15 cellular contexts compared by ENCODE assay signal in the genomic region with DNA sequence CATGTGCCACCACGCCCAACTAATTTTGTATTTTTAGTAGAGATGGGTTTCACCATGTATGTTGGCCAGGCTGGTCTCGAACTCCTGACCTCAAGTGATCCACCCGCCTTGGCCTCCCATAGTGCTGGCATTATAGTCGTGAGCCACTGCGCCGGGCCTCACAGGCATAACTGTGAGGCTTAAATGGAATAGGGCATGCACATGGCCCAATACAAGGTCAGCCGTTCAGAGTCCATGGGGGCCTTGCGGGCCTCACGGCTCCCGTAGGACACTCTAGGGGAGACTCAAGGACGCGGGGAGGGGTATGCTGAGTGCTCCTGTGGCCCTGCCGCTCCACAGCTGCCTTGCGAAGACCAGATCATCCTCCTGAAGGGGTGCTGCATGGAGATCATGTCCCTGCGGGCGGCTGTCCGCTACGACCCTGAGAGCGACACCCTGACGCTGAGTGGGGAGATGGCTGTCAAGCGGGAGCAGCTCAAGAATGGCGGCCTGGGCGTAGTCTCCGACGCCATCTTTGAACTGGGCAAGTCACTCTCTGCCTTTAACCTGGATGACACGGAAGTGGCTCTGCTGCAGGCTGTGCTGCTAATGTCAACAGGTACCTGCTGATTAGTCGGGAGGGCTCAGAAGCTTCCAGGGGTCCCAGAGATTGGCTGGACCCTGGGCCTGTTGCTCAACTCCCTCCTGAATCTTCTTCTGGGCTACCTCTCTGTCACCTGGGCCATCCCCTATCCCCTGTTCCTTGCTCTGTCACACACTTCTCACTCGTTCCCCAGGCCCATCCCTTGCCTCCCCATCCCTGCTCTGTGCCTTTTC. TPM values are rescaled to one million over a fixed set of nuclear protein-coding genes. Genes with fewer than 3 reads are reported as not detected.
DNase-seq lines count a peak whose midpoint lies in the region; ATAC-seq and TF ChIP-seq lines count a peak whose summit lies in the region.
"Had no signal": no experiment of that assay in that cellular context is flagged by ENCODE, and none has a peak within 500 bp of the region (broad histone marks: within the 10 kb centered on the region; RNA-seq: fewer than 3 reads in every experiment).

No MANE protein-coding gene starts in this region.

- CTCF ChIA-PET in RWPE1 (lab: Yijun Ruan, JAX): interaction anchor here (0.6 kb wide), 1 partner anchor 48 kb away, joined by 4 read pairs; no protein-coding TSS in a partner anchor

- H3K27me3 ChIP-seq in H7 (ENCODE audit: control insufficient read depth, insufficient read depth, low read length) (no peaks in the 10 kb centered on the region), upper lobe of right lung (no peaks in the 10 kb centered on the region)
- H3K27me3 ChIP-seq: cardiac muscle cell, esophagus squamous epithelium, SJSA1 had no signal

- H3K4me1 ChIP-seq in upper lobe of right lung: peaks cover 6% of the 10 kb centered on the region
- H3K4me1 ChIP-seq: SJSA1 had no signal

- peaks cover 44% of the 10 kb centered on the region for H3K36me3 Mint-ChIP-seq in nephron (ENCODE audit: low read depth)
- no peaks in the 10 kb centered on the region for H3K36me3 Mint-ChIP-seq in natural killer cell treated with Interleukin-12 subunit alpha and Interleukin-12 subunit beta and Interleukin-15 and Interleukin-18, amount 100 ng/mL, for 72 hours

- no peak for ATAC-seq in upper lobe of right lung
- no peak for ATAC-seq in natural killer cell treated with Interleukin-12 subunit alpha and Interleukin-12 subunit beta and Interleukin-15 and Interleukin-18, amount 100 ng/mL, for 72 hours

- no peak for TF ChIP-seq CTCF in RWPE1 (conservative IDR thresholded peaks at IDR 0.05; ENCODE audit: low read depth)
- TF ChIP-seq CTCF in nephron (IDR thresholded peaks at IDR 0.05; ENCODE audit: unreplicated experiment in 3 of 3): no peak
- no peak for TF ChIP-seq CTCF in upper lobe of right lung (IDR thresholded peaks at IDR 0.05)

- intact Hi-C loops in upper lobe of right lung (cut with DNase I): no loop called here

- no peaks in the 10 kb centered on the region for H3K27me3 Mint-ChIP-seq in nephron (ENCODE audit: low read depth)
- H3K27me3 Mint-ChIP-seq in natural killer cell treated with Interleukin-12 subunit alpha and Interleukin-12 subunit beta and Interleukin-15 and Interleukin-18, amount 100 ng/mL, for 72 hours: no peaks in the 10 kb centered on the region

- H3K4me1 Mint-ChIP-seq in nephron: peaks cover 37% of the 10 kb centered on the region
- H3K4me1 Mint-ChIP-seq in natural killer cell treated with Interleukin-12 subunit alpha and Interleukin-12 subunit beta and Interleukin-15 and Interleukin-18, amount 100 ng/mL, for 72 hours (ENCODE audit: low read depth in 2 of 2): peaks cover 4 to 6% of the 10 kb centered on the region in 2 donors

- H3K9me3 ChIP-seq in upper lobe of right lung: no peaks in the 10 kb centered on the region
- H3K9me3 ChIP-seq: esophagus squamous epithelium, SJSA1 had no signal

- H3K4me3 Mint-ChIP-seq in nephron: peak overlapping the region in 2 of 3 experiments; percentile 46 to 64
- no peak overlapping the region for H3K4me3 Mint-ChIP-seq in natural killer cell treated with Interleukin-12 subunit alpha and Interleukin-12 subunit beta and Interleukin-15 and Interleukin-18, amount 100 ng/mL, for 72 hours

- H3K36me3 ChIP-seq in H7 (replicated peaks; ENCODE audit: control insufficient read depth, insufficient read depth, low read length): peaks cover 7% of the 10 kb centered on the region
- peaks cover 74% of the 10 kb centered on the region for H3K36me3 ChIP-seq in upper lobe of right lung

- DNase-seq in H7 (peak; percentile 45), RWPE1 (ENCODE audit: low spot score) (no peak), upper lobe of right lung (no peak), NCI-H524 (lab: John Stamatoyannopoulos, UW) (no peak)
- no peak for DNase-seq in natural killer cell treated with Interleukin-12 subunit alpha and Interleukin-12 subunit beta and Interleukin-15 and Interleukin-18, amount 100 ng/mL, for 72 hours (ENCODE audit: low spot score)
- DNase-seq: esophagus squamous epithelium; head of caudate nucleus; NCI-H1694; PC-9; stimulated activated CD4-positive, alpha-beta T cell treated with anti-CD3 and anti-CD28 coated beads, Interleukin-2, amount 100 ng/mL, for 24 hours; T-helper 9 cell had no signal

- no peaks in the 10 kb centered on the region for H3K9me3 Mint-ChIP-seq in nephron
- no peaks in the 10 kb centered on the region for H3K9me3 Mint-ChIP-seq in natural killer cell treated with Interleukin-12 subunit alpha and Interleukin-12 subunit beta and Interleukin-15 and Interleukin-18, amount 100 ng/mL, for 72 hours
- H3K9me3 Mint-ChIP-seq: activated T-helper 2 cell treated with anti-CD3 and anti-CD28 coated beads, Interferon-gamma antibody, Interleukin-2, Interleukin-4, amounts not matched to agents 10 μg/mL and 5 μg/mL and 100 μg/mL, durations not matched to agents 14 hours and 24 hours and 36 hours had no signal

- peak overlapping the region; percentile 86 to 97 (median 87) for H3K27ac Mint-ChIP-seq in nephron
- H3K27ac Mint-ChIP-seq in natural killer cell treated with Interleukin-12 subunit alpha and Interleukin-12 subunit beta and Interleukin-15 and Interleukin-18, amount 100 ng/mL, for 72 hours: peak overlapping the region in 1 of 2 donors; percentile 72
- H3K27ac Mint-ChIP-seq: activated T-helper 2 cell treated with anti-CD3 and anti-CD28 coated beads, Interferon-gamma antibody, Interleukin-2, Interleukin-4, amounts not matched to agents 10 μg/mL and 5 μg/mL and 100 μg/mL, durations not matched to agents 14 hours and 24 hours and 36 hours had no signal

- H3K4me3 ChIP-seq in H7 (ENCODE audit: insufficient read depth, low read depth, low read length): no peak overlapping the region
- no peak overlapping the region for H3K4me3 ChIP-seq in upper lobe of right lung
- H3K4me3 ChIP-seq: cardiac muscle cell, esophagus squamous epithelium, PC-9, SJSA1 had no signal

- peak overlapping the region; percentile 98 for H3K27ac ChIP-seq in RWPE1
- H3K27ac ChIP-seq in upper lobe of right lung: no peak overlapping the region
- H3K27ac ChIP-seq: cardiac muscle cell, PC-9, SJSA1 had no signal

- POLR2A ChIA-PET in RWPE1 (lab: Yijun Ruan, JAX; ENCODE audit: low non-redundant PET): no interaction called here

RNA-seq across cellular contexts. Expression of gene NR1D1, which starts 12.3 kb away (rescaled TPM):
- 1.8 and 3.4 TPM in 2 replicates for total RNA-seq in H7 (2014; rRNA removed; shearing (Covaris generic))
- 24.9 TPM for total RNA-seq in upper lobe of right lung
- total RNA-seq in natural killer cell treated with Interleukin-12 subunit alpha and Interleukin-12 subunit beta and Interleukin-15 and Interleukin-18, amount 100 ng/mL, for 72 hours: 1 to 10 TPM; 1.4 to 5.4 TPM

RNA-seq across cellular contexts. Expression of gene THRA, which starts 25.3 kb away (rescaled TPM):
- 13.2 and 15.2 TPM in 2 replicates for total RNA-seq in H7 (2014; rRNA removed; shearing (Covaris generic))
- total RNA-seq in upper lobe of right lung: 55.6 TPM
- 10 to 100 TPM in 1 of 2 donors, 1 to 10 TPM in 1; 4.9 to 10.9 TPM for total RNA-seq in natural killer cell treated with Interleukin-12 subunit alpha and Interleukin-12 subunit beta and Interleukin-15 and Interleukin-18, amount 100 ng/mL, for 72 hours

RNA-seq across cellular contexts. Expression of gene MSL1, which starts 33.7 kb away (rescaled TPM):
- 44.2 and 70.0 TPM in 2 replicates for total RNA-seq in H7 (2014; rRNA removed; shearing (Covaris generic))
- 84.4 TPM for total RNA-seq in upper lobe of right lung
- 100 to 1,000 TPM in 1 of 2 donors, 10 to 100 TPM in 1; 79.8 to 102 TPM for total RNA-seq in natural killer cell treated with Interleukin-12 subunit alpha and Interleukin-12 subunit beta and Interleukin-15 and Interleukin-18, amount 100 ng/mL, for 72 hours

RNA-seq across cellular contexts. Expression of gene MED24, which starts 33.9 kb away (rescaled TPM):
- total RNA-seq in H7 (2014; rRNA removed; shearing (Covaris generic)): 85.6 and 99.9 TPM in 2 replicates
- total RNA-seq in upper lobe of right lung: 81.3 TPM
- total RNA-seq in natural killer cell treated with Interleukin-12 subunit alpha and Interleukin-12 subunit beta and Interleukin-15 and Interleukin-18, amount 100 ng/mL, for 72 hours: 100 to 1,000 TPM in 1 of 2 donors, 10 to 100 TPM in 1; 91.5 to 147 TPM

RNA-seq across cellular contexts. Expression of gene CASC3, which starts 52.2 kb away (rescaled TPM):
- total RNA-seq in H7 (2014; rRNA removed; shearing (Covaris generic)): 55.4 and 76.0 TPM in 2 replicates
- 106 TPM for total RNA-seq in upper lobe of right lung
- 100 to 1,000 TPM in 1 of 2 donors, 10 to 100 TPM in 1; 83.1 to 101 TPM for total RNA-seq in natural killer cell treated with Interleukin-12 subunit alpha and Interleukin-12 subunit beta and Interleukin-15 and Interleukin-18, amount 100 ng/mL, for 72 hours
